Comparison of ENCODE assay signal across 1 cellular context in genomic region chr3:4986611-4987373, GRCh38.
A peak's percentile ranks its signal among the peaks of the same experiment; 100 is the strongest.
TF ChIP-seq lines count a peak whose summit lies in the region.

No MANE protein-coding gene starts in this region.

TF ChIP-seq in IMR-90, 13 proteins besides CTCF, POLR2A, EP300 and RAD21 (continued from another document):
- TF ChIP-seq USF2 (IDR thresholded peaks at IDR 0.05; ENCODE audit: low read depth, low read length) (peak; percentile 26; the same call in 1 of the 2 replicates), ELK1 (IDR thresholded peaks at IDR 0.05; ENCODE audit: borderline replicate concordance, low read depth, low read length) (no peak), CHD1 (IDR thresholded peaks at IDR 0.05; ENCODE audit: low read depth, low read length) (peak; percentile 90), BHLHE40 (IDR thresholded peaks at IDR 0.05; ENCODE audit: low read depth, low read length) (peak; percentile 100)
TF ChIP-seq in IMR-90: peak in this region for 11.
